Comparison of ENCODE assay signal across 8 cellular contexts in genomic region chr12:110602085-110602814, GRCh38. TPM values are rescaled to one million over a fixed set of nuclear protein-coding genes. Genes with fewer than 3 reads are reported as not detected.
DNase-seq lines count a peak whose midpoint lies in the region; ATAC-seq and TF ChIP-seq lines count a peak whose summit lies in the region.
"Not testable (repeated sequence)": the region's sequence is repeated elsewhere in the genome, so short reads cannot be mapped to it uniquely, and the experiment has no call there.

No MANE protein-coding gene starts in this region.

- ATAC-seq in activated CD4-positive, CD25-positive, alpha-beta regulatory T cell treated with anti-CD3 and anti-CD28 coated beads, Interleukin-2, amount 50 U/mL, for 24 hours: peak; percentile 75 to 81
- peak; percentile 81 for ATAC-seq in aorta (ENCODE audit: low FRiP score)

- DNase-seq in GDM1 (lab: John Stamatoyannopoulos, UW) (peak; percentile 37), Kasumi-1 (lab: John Stamatoyannopoulos, UW) (peak; percentile 78 to 85), NCI-H82 treated with DMSO at 0.1 percent for 48 hours (lab: John Stamatoyannopoulos, UW; ENCODE audit: unreplicated experiment) (peak; percentile 32), mammary epithelial cell (peak; percentile 49)
- DNase-seq in left ventricle myocardium inferior, aorta: not testable (repeated sequence)

- dilution Hi-C loops in mammary epithelial cell (cut with HindIII; ENCODE audit: low sequenced_read_pairs): loop anchor here (5.0 kb wide), 2 partner anchors 75 to 135 kb away; partner anchors contain the start of genes FAM216A and GPN3

- CTCF ChIA-PET in mammary epithelial cell (lab: Charles Lee; ENCODE audit: low non-redundant PET): interaction anchor here (0.6 to 0.7 kb wide), 3 partner anchors 76 to 152 kb away, joined by 3 to 5 read pairs (median 4); partner anchors contain the start of genes ARPC3, FAM216A and GPN3

- not testable (repeated sequence) for H3K36me3 ChIP-seq in mammary epithelial cell (ENCODE audit: insufficient read depth, low read length); left ventricle myocardium inferior; neutrophil; aorta (ENCODE audit: control insufficient read depth in 1 of 2, insufficient read depth in 2 of 2, low read length in 1 of 2)

- BruUV-seq in mammary epithelial cell (replicated peaks; lab: Mats Ljungman, UMichigan): not testable (repeated sequence)

- in situ Hi-C loops in mammary epithelial cell (cut with MboI; ENCODE audit: low sequenced_read_pairs in 2 of 2): loop anchor here in 1 of 2 donors (5.0 kb wide), 1 partner anchor 90 kb away; no protein-coding TSS in a partner anchor

- not testable (repeated sequence) for H2AFZ ChIP-seq in mammary epithelial cell (ENCODE audit: low read depth, low read length)

- intact Hi-C loops in mammary epithelial cell (cut with micrococcal nuclease) (loop anchor here (1.0 kb wide), 7 partner anchors 94 to 502 kb away; partner anchors contain the start of genes ARPC3, FAM216A and GPN3), left ventricle myocardium inferior (cut with micrococcal nuclease) (loop anchor here (5.0 kb wide), 1 partner anchor 90 kb away; no protein-coding TSS in a partner anchor), aorta (cut with DNase I) (loop anchor here (5.0 kb wide), 3 partner anchors 90 to 150 kb away; partner anchors contain the start of genes ARPC3 (in 1 of the 2), FAM216A (in 1 of the 2) and GPN3 (in 1 of the 2))

- WGBS in mammary epithelial cell (ENCODE audit: low coverage, missing lambda C conversion rate): 59% methylated on average over 13 of the region's 14 CpGs
- WGBS in aorta, 2 donors: 56 to 59% methylated on average over 14 of the region's 14 CpGs

- H3K4me2 ChIP-seq in mammary epithelial cell (ENCODE audit: insufficient read depth, low read depth, low read length): not testable (repeated sequence)

- not testable (repeated sequence) for H4K20me1 ChIP-seq in mammary epithelial cell (ENCODE audit: insufficient read depth, low read length)

- H3K4me1 ChIP-seq in mammary epithelial cell (ENCODE audit: insufficient read depth, low read length); left ventricle myocardium inferior; aorta (ENCODE audit: control insufficient read depth in 1 of 2, insufficient read depth in 2 of 2, low read length in 2 of 2): not testable (repeated sequence)
- peaks cover 48 to 53% of the 10 kb centered on the region in 2 experiments for H3K4me1 ChIP-seq in neutrophil (ENCODE audit: control insufficient read depth in 1 of 2, insufficient read depth in 1 of 2, low read depth in 1 of 2, low read length in 1 of 2)

- not testable (repeated sequence) for H3K9me3 ChIP-seq in mammary epithelial cell (replicated peaks; ENCODE audit: insufficient read depth, low read length); left ventricle myocardium inferior (replicated peaks); neutrophil; aorta (ENCODE audit: control insufficient read depth, low read length)

- H3K4me3 ChIP-seq in mammary epithelial cell (replicated peaks in 1 of 3; ENCODE audit: insufficient read depth in 1 of 3, low read depth in 2 of 3, low read length in 3 of 3); left ventricle myocardium inferior; neutrophil (ENCODE audit: low read depth in 1 of 2, low read length in 1 of 2); aorta (ENCODE audit: low read length in 2 of 2): not testable (repeated sequence)

- H3K79me2 ChIP-seq in mammary epithelial cell (ENCODE audit: insufficient read depth, low read length): not testable (repeated sequence)

- H3K27ac ChIP-seq in mammary epithelial cell (ENCODE audit: insufficient read depth, low read depth, low read length); left ventricle myocardium inferior (replicated peaks); aorta (ENCODE audit: low read depth in 1 of 2, low read length in 2 of 2): not testable (repeated sequence)
- peak overlapping the region; percentile 77 for H3K27ac ChIP-seq in neutrophil

- not testable (repeated sequence) for H3K9ac ChIP-seq in mammary epithelial cell (ENCODE audit: insufficient read depth, low read length)

- not testable (repeated sequence) for H3K27me3 ChIP-seq in mammary epithelial cell (ENCODE audit: insufficient read depth, low read length); left ventricle myocardium inferior (ENCODE audit: low read depth); neutrophil; aorta (ENCODE audit: control insufficient read depth in 1 of 2, insufficient read depth in 2 of 2, low read length in 1 of 2)

- TF ChIP-seq CTCF in mammary epithelial cell (conservative IDR thresholded peaks at IDR 0.05 in 1 of 2, IDR thresholded peaks at IDR 0.05 in 1 of 2; ENCODE audit: extremely low read depth in 1 of 2, insufficient read depth in 1 of 2, low read depth in 1 of 2, low read length in 2 of 2) (peak; percentile 71 to 73), left ventricle myocardium inferior (IDR thresholded peaks at IDR 0.05; ENCODE audit: borderline replicate concordance) (peak; percentile 77), neutrophil (IDR thresholded peaks at IDR 0.05) (peak; percentile 83)

RNA-seq across cellular contexts. Expression of gene TCTN1, which starts 11.7 kb away (rescaled TPM):
- total RNA-seq in mammary epithelial cell (10 to 100 TPM; 19.4 to 36.0 TPM), left ventricle myocardium inferior (21.6 TPM), aorta (10 to 100 TPM; 19.3 to 40.3 TPM)
- polyA plus RNA-seq in mammary epithelial cell (12.4 TPM), aorta (10 to 100 TPM; 21.0 to 47.1 TPM)
- polyA minus RNA-seq in mammary epithelial cell: 119 TPM

RNA-seq across cellular contexts. Expression of gene PPTC7, which starts 19.1 kb away (rescaled TPM):
- total RNA-seq in mammary epithelial cell: 10 to 100 TPM; 17.7 to 26.5 TPM
- 18.2 TPM for polyA plus RNA-seq in mammary epithelial cell
- polyA minus RNA-seq in mammary epithelial cell: 12.5 TPM
- total RNA-seq in left ventricle myocardium inferior: 103 TPM
- 10 to 100 TPM; 17.1 to 21.8 TPM for total RNA-seq in aorta
- polyA plus RNA-seq in aorta: 1 to 10 TPM; 8.5 to 9.5 TPM
